Comparison of ENCODE assay signal across 26 cellular contexts in genomic region chr3:24838533-24838932, GRCh38.
"Had no signal": no experiment of that assay in that cellular context is flagged by ENCODE, and none has a peak within 500 bp of the region (broad histone marks: within the 10 kb centered on the region; RNA-seq: fewer than 3 reads in every experiment).

No MANE protein-coding gene starts in this region.

- H3K27ac ChIP-seq: colonic mucosa, esophagus squamous epithelium, psoas muscle, thoracic aorta, tibial nerve, upper lobe of left lung had no signal

- FAIRE-seq: endothelial cell of umbilical vein, keratinocyte, small intestine, urothelium cell line had no signal

- ATAC-seq: left lobe of liver; naive thymus-derived CD4-positive, alpha-beta T cell; psoas muscle; right cardiac atrium; stimulated activated naive B cell treated with anti-CD40 and anti-IgM and Interleukin-4, amounts not matched to agents 10 μg/mL and 1 μg/mL and 100 μg/mL, for 72 hours had no signal

- H3K4me3 ChIP-seq: colonic mucosa, esophagus squamous epithelium, psoas muscle, thoracic aorta, tibial nerve, upper lobe of left lung had no signal

- H3K27me3 ChIP-seq: colonic mucosa, esophagus squamous epithelium, tibial nerve, upper lobe of left lung had no signal

- H3K36me3 ChIP-seq: colonic mucosa, esophagus squamous epithelium, thoracic aorta, tibial nerve, upper lobe of left lung had no signal

- H3K9me3 ChIP-seq: colonic mucosa, esophagus squamous epithelium, psoas muscle, thoracic aorta, tibial nerve, upper lobe of left lung had no signal

- DNase-seq: colonic mucosa; effector CD8-positive, alpha-beta T cell; endodermal cell; esophagus squamous epithelium; foreskin melanocyte; hypothalamus; immature natural killer cell; mesenchymal stem cell; midbrain; naive thymus-derived CD4-positive, alpha-beta T cell; nephron progenitor cell; nucleus accumbens; posterior cingulate gyrus; psoas muscle; right cardiac atrium; small intestine; stimulated activated CD4-positive, alpha-beta T cell treated with anti-CD3 and anti-CD28 coated beads, Interleukin-15, amount 100 ng/mL, for 24 hours; stimulated activated CD4-positive, alpha-beta T cell treated with anti-CD3 and anti-CD28 coated beads, Interleukin-2, amount 100 ng/mL, for 48 hours; stimulated activated naive B cell treated with anti-CD40 and anti-IgM and Interleukin-4, amounts not matched to agents 10 μg/mL and 1 μg/mL and 100 μg/mL, for 72 hours; upper lobe of left lung had no signal

- H3K4me1 ChIP-seq: colonic mucosa, psoas muscle, tibial nerve, upper lobe of left lung had no signal
